21 cellular contexts compared by ENCODE assay signal in the genomic region with DNA sequence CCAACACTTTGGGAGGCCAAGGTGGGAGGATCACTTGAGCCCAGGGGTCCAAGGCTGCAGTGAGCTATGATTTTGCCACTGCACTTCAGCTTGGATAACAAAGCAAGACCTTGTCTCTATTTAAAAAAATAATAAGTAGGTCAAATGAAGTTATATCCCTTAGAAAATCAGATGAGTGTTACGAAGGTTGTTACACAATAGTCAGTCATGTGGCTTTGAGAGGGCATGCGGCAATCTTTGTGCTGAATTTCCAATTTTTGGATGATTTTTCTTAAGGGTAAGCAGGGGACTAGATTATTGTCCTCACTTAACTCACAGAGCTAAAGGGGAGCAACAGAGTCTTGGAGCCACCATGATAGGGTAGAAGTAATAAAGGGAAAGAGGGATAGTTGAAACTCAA.
"Had no signal": no experiment of that assay in that cellular context is flagged by ENCODE, and none has a peak within 500 bp of the region (broad histone marks: within the 10 kb centered on the region; RNA-seq: fewer than 3 reads in every experiment).

No MANE protein-coding gene starts in this region.

- H3K36me3 ChIP-seq: brain microvascular endothelial cell, gastrocnemius medialis, right lobe of liver, uterus had no signal

- ATAC-seq: activated CD4-positive, alpha-beta T cell treated with anti-CD3 and anti-CD28 coated beads for 36 hours; gastrocnemius medialis; left cardiac atrium; stimulated activated effector memory CD8-positive, alpha-beta T cell treated with anti-CD3 and anti-CD28 coated beads, Interleukin-12 subunit alpha, Interleukin-12 subunit beta, amount 100 ng/mL, for 72 hours; stimulated activated naive CD8-positive, alpha-beta T cell treated with anti-CD3 and anti-CD28 coated beads, Interleukin-15, amount 100 ng/mL, for 72 hours had no signal

- H3K9me3 ChIP-seq: gastrocnemius medialis, right lobe of liver, uterus had no signal

- H3K27me3 ChIP-seq: brain microvascular endothelial cell, gastrocnemius medialis, right lobe of liver, uterus had no signal

- H3K4me3 ChIP-seq: gastrocnemius medialis, right lobe of liver, skin epidermis, uterus had no signal

- H3K4me1 ChIP-seq: gastrocnemius medialis, right lobe of liver, uterus had no signal

- H3K27ac ChIP-seq: brain microvascular endothelial cell, gastrocnemius medialis, right lobe of liver, uterus had no signal

- DNase-seq: activated CD4-positive, alpha-beta T cell treated with anti-CD3 and anti-CD28 coated beads for 36 hours; activated CD4-positive, alpha-beta T cell treated with anti-CD3 and anti-CD28 coated beads, Interleukin-2, amount 50 U/mL, for 4 hours; activated CD4-positive, CD25-positive, alpha-beta regulatory T cell; activated effector memory CD4-positive, alpha-beta T cell treated with Interleukin-2 at 50 U/mL for 16 hours; activated naive CD4-positive, alpha-beta T cell treated with anti-CD3 and anti-CD28 coated beads for 36 hours; activated naive CD8-positive, alpha-beta T cell treated with anti-CD3 and anti-CD28 coated beads for 36 hours; amniotic stem cell; brain microvascular endothelial cell; caudate nucleus; gastrocnemius medialis; glutamatergic neuron; left cardiac atrium; mammary epithelial cell; right lobe of liver; stimulated activated CD4-positive, alpha-beta T cell treated with anti-CD3 and anti-CD28 coated beads, Interleukin-12 subunit alpha, Interleukin-12 subunit beta, amount 100 ng/mL, for 4 hours; stimulated activated CD4-positive, alpha-beta T cell treated with anti-CD3 and anti-CD28 coated beads, Interleukin-4, amount 100 ng/mL, for 24 hours; stimulated activated naive CD8-positive, alpha-beta T cell treated with anti-CD3 and anti-CD28 coated beads, Interleukin-15, amount 100 ng/mL, for 72 hours; substantia nigra; uterus had no signal
